Comparison of ENCODE assay signal across 8 cellular contexts in genomic region chr1:27522148-27522859, GRCh38. TPM values are rescaled to one million over a fixed set of nuclear protein-coding genes. Genes with fewer than 3 reads are reported as not detected.
DNase-seq lines count a peak whose midpoint lies in the region; ATAC-seq and TF ChIP-seq lines count a peak whose summit lies in the region.

No MANE protein-coding gene starts in this region.

- no peaks in the 10 kb centered on the region for H3K9me3 ChIP-seq in neural progenitor cell (ENCODE audit: low read depth)
- H3K9me3 ChIP-seq in vagina, result no peaks in the 10 kb centered on the region

- peaks cover 2% of the 10 kb centered on the region for H3K9me3 Mint-ChIP-seq in neural progenitor cell

- DNase-seq in MV-4-11 (lab: John Stamatoyannopoulos, UW) (peak; percentile 28), neural progenitor cell (ENCODE audit: low spot score) (no peak), vagina (ENCODE audit: extremely low spot score in 2 of 2) (peak in 1 of 2 donors; percentile 93), AML-193 (lab: John Stamatoyannopoulos, UW) (no peak)
- DNase-seq in central memory CD4-positive, alpha-beta T cell, result peak; percentile 75

- peaks cover 79% of the 10 kb centered on the region for H3K4me1 ChIP-seq in neural progenitor cell
- peaks cover 98% of the 10 kb centered on the region for H3K4me1 ChIP-seq in vagina

- ATAC-seq in activated CD4-positive, CD25-positive, alpha-beta regulatory T cell treated with anti-CD3 and anti-CD28 coated beads, Interleukin-2, amount 50 U/mL, for 24 hours, result peak; percentile 59 to 63
- ATAC-seq in GM19397 (IDR thresholded peaks at IDR 0.05; ENCODE audit: unreplicated experiment), result no peak
- no peak for ATAC-seq in GM19455 (IDR thresholded peaks at IDR 0.05; ENCODE audit: unreplicated experiment)

- peaks cover 86% of the 10 kb centered on the region for H3K4me1 Mint-ChIP-seq in neural progenitor cell

- H4K20me1 ChIP-seq in neural progenitor cell (ENCODE audit: low read depth), result no peaks in the 10 kb centered on the region

- H3K4me3 ChIP-seq in neural progenitor cell (no peak overlapping the region), vagina (peak overlapping the region in 1 of 2 donors; percentile 9)

- no peak for TF ChIP-seq POLR2A in vagina (IDR thresholded peaks at IDR 0.05)

- H3K27ac Mint-ChIP-seq in neural progenitor cell, result peak overlapping the region; percentile 96

- intact Hi-C loops in vagina (cut with DNase I), result no loop called here

- H3K4me2 ChIP-seq in neural progenitor cell, result peak overlapping the region; percentile 4

- peak overlapping the region; percentile 49 for H3K4me3 Mint-ChIP-seq in neural progenitor cell

- H3F3A ChIP-seq in neural progenitor cell (ENCODE audit: low read depth), result peaks cover 42% of the 10 kb centered on the region

- H3K79me2 ChIP-seq in neural progenitor cell (ENCODE audit: low read depth), result no peaks in the 10 kb centered on the region

- H3K27ac ChIP-seq in neural progenitor cell, result no peak overlapping the region
- H3K27ac ChIP-seq in vagina, result peak overlapping the region; percentile 99

- H3K9ac ChIP-seq in neural progenitor cell, result no peak overlapping the region

- no peak for TF ChIP-seq CTCF in neural progenitor cell (IDR thresholded peaks at IDR 0.05)
- TF ChIP-seq CTCF in vagina (IDR thresholded peaks at IDR 0.05), result no peak

- no peaks in the 10 kb centered on the region for H3K36me3 Mint-ChIP-seq in neural progenitor cell

- H3K27me3 Mint-ChIP-seq in neural progenitor cell (ENCODE audit: insufficient read depth, low read depth), result peaks cover 16% of the 10 kb centered on the region

- H3K27me3 ChIP-seq in neural progenitor cell, result no peaks in the 10 kb centered on the region
- no peaks in the 10 kb centered on the region for H3K27me3 ChIP-seq in vagina

- no peak overlapping the region for H2AFZ ChIP-seq in neural progenitor cell (replicated peaks)

- no peaks in the 10 kb centered on the region for H3K36me3 ChIP-seq in neural progenitor cell
- H3K36me3 ChIP-seq in vagina, result no peaks in the 10 kb centered on the region

RNA-seq across cellular contexts. Expression of gene WASF2, which starts 32.3 kb away (rescaled TPM):
- total RNA-seq in neural progenitor cell (ENCODE audit: low replicate concordance), result 31.4 and 35.0 TPM in 2 replicates
- 58.9 TPM for total RNA-seq in vagina

Comparison
In these comparisons a context has a peak if more than half of its experiments do, and no peak if none do; other contexts are left out.
1. DNase-seq: peak in MV-4-11 (single experiment) and central memory CD4-positive, alpha-beta T cell (single experiment); none in neural progenitor cell (single experiment) and AML-193 (0 of 2).
2. ATAC-seq: peak in activated CD4-positive, CD25-positive, alpha-beta regulatory T cell treated with anti-CD3 and anti-CD28 coated beads, Interleukin-2, amount 50 U/mL, for 24 hours (2 of 2); none in GM19397 (single experiment) and GM19455 (single experiment).